8 cellular contexts compared by ENCODE assay signal in the genomic region with DNA sequence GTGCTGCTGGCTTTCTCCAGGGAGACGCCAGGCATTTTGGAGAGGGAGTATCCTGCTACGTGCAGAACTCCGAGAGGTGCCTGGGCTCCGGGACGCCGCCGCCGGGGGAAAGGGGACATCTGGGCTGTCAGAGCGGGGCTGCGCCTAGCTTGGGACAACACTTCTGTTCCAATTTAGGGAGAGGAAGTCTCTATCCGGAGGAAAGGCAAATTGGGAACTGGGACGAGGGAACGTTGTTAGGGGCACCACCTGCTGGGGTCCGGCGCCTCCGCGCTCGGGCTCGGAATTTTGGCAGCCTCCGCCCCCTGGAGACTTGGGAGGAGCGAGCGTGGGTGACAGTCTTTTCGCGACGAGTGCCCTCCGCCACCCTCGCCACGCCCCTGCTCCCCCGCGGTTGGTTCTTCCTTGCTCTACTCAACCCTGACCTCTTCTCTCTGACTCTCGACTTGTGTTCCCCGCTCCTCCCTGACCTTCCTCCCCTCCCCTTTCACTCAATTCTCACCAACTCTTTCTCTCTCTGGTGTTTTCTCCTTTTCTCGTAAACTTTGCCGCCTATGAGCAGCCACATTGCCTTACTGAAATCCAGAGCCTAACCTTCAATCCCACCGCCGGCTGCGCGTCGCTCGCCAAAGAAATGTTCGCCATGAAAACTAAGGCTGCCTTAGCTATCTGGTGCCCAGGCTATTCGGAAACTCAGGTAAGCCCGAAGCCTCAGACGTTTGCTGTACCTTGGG. TPM values are rescaled to one million over a fixed set of nuclear protein-coding genes. Genes with fewer than 3 reads are reported as not detected.
DNase-seq lines count a peak whose midpoint lies in the region; ATAC-seq, FAIRE-seq and TF ChIP-seq lines count a peak whose summit lies in the region.

No MANE protein-coding gene starts in this region.

- H3K27me3 ChIP-seq in mucosa of rectum (ENCODE audit: control insufficient read depth in 2 of 2, insufficient read depth in 2 of 2, low read length in 2 of 2), result peaks cover 14 to 44% of the 10 kb centered on the region in 2 donors

- H3K9me3 ChIP-seq in mucosa of rectum (ENCODE audit: control insufficient read depth in 2 of 2, low read length in 2 of 2), result no peaks in the 10 kb centered on the region

- peak overlapping the region; percentile 79 for H3K4me3 Mint-ChIP-seq in activated CD4-positive, alpha-beta memory T cell treated with anti-CD3 and anti-CD28 coated beads, Interleukin-2, amount 10 ng/mL, durations not matched to agents 7 days and 5 days
- H3K4me3 Mint-ChIP-seq in endothelial cell (ENCODE audit: unreplicated experiment), result peak overlapping the region; percentile 97
- H3K4me3 Mint-ChIP-seq in stimulated activated memory B cell treated with anti-CD40 and anti-IgM and Interleukin-4, amounts not matched to agents 10 μg/mL and 1 μg/mL and 100 μg/mL, for 72 hours, result peak overlapping the region; percentile 78

- peak overlapping the region; percentile 63 to 65 for H3K4me3 ChIP-seq in mucosa of rectum (ENCODE audit: low read length in 2 of 2)

- H3K27me3 Mint-ChIP-seq in activated CD4-positive, alpha-beta memory T cell treated with anti-CD3 and anti-CD28 coated beads, Interleukin-2, amount 10 ng/mL, durations not matched to agents 7 days and 5 days, result peaks cover 74% of the 10 kb centered on the region
- H3K27me3 Mint-ChIP-seq in endothelial cell (ENCODE audit: unreplicated experiment), result peaks cover 10% of the 10 kb centered on the region
- peaks cover 86% of the 10 kb centered on the region for H3K27me3 Mint-ChIP-seq in stimulated activated memory B cell treated with anti-CD40 and anti-IgM and Interleukin-4, amounts not matched to agents 10 μg/mL and 1 μg/mL and 100 μg/mL, for 72 hours

- H3K4me1 ChIP-seq in mucosa of rectum (ENCODE audit: control insufficient read depth in 2 of 2, insufficient read depth in 2 of 2, low read length in 2 of 2), result no peaks in the 10 kb centered on the region

- peak; percentile 71 for FAIRE-seq in GM12891 (lab: Jason Lieb, UNC)

- H3K36me3 Mint-ChIP-seq in activated CD4-positive, alpha-beta memory T cell treated with anti-CD3 and anti-CD28 coated beads, Interleukin-2, amount 10 ng/mL, durations not matched to agents 7 days and 5 days (ENCODE audit: low read depth), result no peaks in the 10 kb centered on the region
- H3K36me3 Mint-ChIP-seq in endothelial cell (ENCODE audit: low read depth, unreplicated experiment), result no peaks in the 10 kb centered on the region
- no peaks in the 10 kb centered on the region for H3K36me3 Mint-ChIP-seq in stimulated activated memory B cell treated with anti-CD40 and anti-IgM and Interleukin-4, amounts not matched to agents 10 μg/mL and 1 μg/mL and 100 μg/mL, for 72 hours

- H3K27ac Mint-ChIP-seq in activated CD4-positive, alpha-beta memory T cell treated with anti-CD3 and anti-CD28 coated beads, Interleukin-2, amount 10 ng/mL, durations not matched to agents 7 days and 5 days, result no peak overlapping the region
- H3K27ac Mint-ChIP-seq in endothelial cell (ENCODE audit: unreplicated experiment), result no peak overlapping the region
- H3K27ac Mint-ChIP-seq in stimulated activated memory B cell treated with anti-CD40 and anti-IgM and Interleukin-4, amounts not matched to agents 10 μg/mL and 1 μg/mL and 100 μg/mL, for 72 hours, result no peak overlapping the region

- H3K36me3 ChIP-seq in mucosa of rectum (ENCODE audit: control insufficient read depth in 2 of 2, insufficient read depth in 2 of 2, low read length in 2 of 2), result no peaks in the 10 kb centered on the region

- H3K9me3 Mint-ChIP-seq in activated CD4-positive, alpha-beta memory T cell treated with anti-CD3 and anti-CD28 coated beads, Interleukin-2, amount 10 ng/mL, durations not matched to agents 7 days and 5 days, result no peaks in the 10 kb centered on the region
- H3K9me3 Mint-ChIP-seq in endothelial cell (ENCODE audit: unreplicated experiment), result no peaks in the 10 kb centered on the region
- no peaks in the 10 kb centered on the region for H3K9me3 Mint-ChIP-seq in stimulated activated memory B cell treated with anti-CD40 and anti-IgM and Interleukin-4, amounts not matched to agents 10 μg/mL and 1 μg/mL and 100 μg/mL, for 72 hours

- no peak for TF ChIP-seq POLR2A in GM12891 (IDR thresholded peaks at IDR 0.05; ENCODE audit: low read depth, low read length)

- peaks cover 19% of the 10 kb centered on the region for H3K4me1 Mint-ChIP-seq in activated CD4-positive, alpha-beta memory T cell treated with anti-CD3 and anti-CD28 coated beads, Interleukin-2, amount 10 ng/mL, durations not matched to agents 7 days and 5 days
- peaks cover 9% of the 10 kb centered on the region for H3K4me1 Mint-ChIP-seq in endothelial cell (ENCODE audit: unreplicated experiment)
- peaks cover 22% of the 10 kb centered on the region for H3K4me1 Mint-ChIP-seq in stimulated activated memory B cell treated with anti-CD40 and anti-IgM and Interleukin-4, amounts not matched to agents 10 μg/mL and 1 μg/mL and 100 μg/mL, for 72 hours

- no peak for TF ChIP-seq CTCF in endothelial cell (IDR thresholded peaks at IDR 0.05; ENCODE audit: unreplicated experiment)

- peak overlapping the region in 1 of 2 donors; percentile 41 for H3K9ac ChIP-seq in mucosa of rectum (ENCODE audit: low read depth in 1 of 2, low read length in 2 of 2)

- CTCF ChIA-PET in activated CD4-positive, alpha-beta memory T cell treated with anti-CD3 and anti-CD28 coated beads, Interleukin-2, amount 10 ng/mL, durations not matched to agents 7 days and 5 days (lab: Charles Lee), result no interaction called here

- DNase-seq in GM12891 (ENCODE audit: insufficient read length, low spot score) (no peak), NCI-H2171 (lab: John Stamatoyannopoulos, UW) (peak; percentile 20), endothelial cell (ENCODE audit: low spot score) (peak; percentile 55), HK-2 (ENCODE audit: unreplicated experiment) (no peak)
- DNase-seq in activated CD4-positive, alpha-beta memory T cell treated with anti-CD3 and anti-CD28 coated beads, Interleukin-2, amount 10 ng/mL, durations not matched to agents 7 days and 5 days, result peak; percentile 51

- peak; percentile 84 for ATAC-seq in HG02678 (IDR thresholded peaks at IDR 0.05; ENCODE audit: unreplicated experiment)
- ATAC-seq in stimulated activated memory B cell treated with anti-CD40 and anti-IgM and Interleukin-4, amounts not matched to agents 10 μg/mL and 1 μg/mL and 100 μg/mL, for 72 hours, result peak; percentile 64

- POLR2A ChIA-PET in activated CD4-positive, alpha-beta memory T cell treated with anti-CD3 and anti-CD28 coated beads, Interleukin-2, amount 10 ng/mL, durations not matched to agents 7 days and 5 days (lab: Charles Lee), result no interaction called here

- H3K27ac ChIP-seq in mucosa of rectum (ENCODE audit: low read depth in 2 of 2, low read length in 2 of 2), result no peak overlapping the region

TF ChIP-seq in GM12891, 5 proteins besides CTCF, POLR2A, EP300 and RAD21:
- TF ChIP-seq PAX5 (IDR thresholded peaks at IDR 0.05; ENCODE audit: insufficient read depth, low read length, severe bottlenecking) (peak; percentile 25), POLR2AphosphoS5 (IDR thresholded peaks at IDR 0.05; ENCODE audit: low read depth, low read length) (no peak)
TF ChIP-seq in GM12891: peak in this region for 1.

RNA-seq across cellular contexts. Expression of a gene that starts 1.6 kb away (rescaled TPM):
- polyA plus RNA-seq in GM12891 (2012; ENCODE audit: low read depth, missing spikeins), result not detected
- under 1 TPM; 0.15 TPM for total RNA-seq in activated CD4-positive, alpha-beta memory T cell treated with anti-CD3 and anti-CD28 coated beads, Interleukin-2, amount 10 ng/mL, durations not matched to agents 7 days and 5 days
- total RNA-seq in endothelial cell (ENCODE audit: unreplicated experiment), result 1.5 TPM

RNA-seq across cellular contexts. Expression of a gene that starts 19.0 kb away (rescaled TPM):
- 12.6 TPM for polyA plus RNA-seq in GM12891 (2012; ENCODE audit: low read depth, missing spikeins)
- 10 to 100 TPM; 21.8 to 23.2 TPM for total RNA-seq in activated CD4-positive, alpha-beta memory T cell treated with anti-CD3 and anti-CD28 coated beads, Interleukin-2, amount 10 ng/mL, durations not matched to agents 7 days and 5 days
- total RNA-seq in endothelial cell (ENCODE audit: unreplicated experiment), result 25.2 TPM

Comparison
In these comparisons a context has a peak if more than half of its experiments do, and no peak if none do; other contexts are left out.
1. DNase-seq: peak in NCI-H2171 (single experiment), activated CD4-positive, alpha-beta memory T cell treated with anti-CD3 and anti-CD28 coated beads, Interleukin-2, amount 10 ng/mL, durations not matched to agents 7 days and 5 days (single experiment) and endothelial cell (single experiment); none in GM12891 (single experiment) and HK-2 (single experiment).
2. Peak in every context shown above with its lines, with median percentiles within 50 percentile points of each other: H3K4me3 Mint-ChIP-seq.